In the genomic region with DNA sequence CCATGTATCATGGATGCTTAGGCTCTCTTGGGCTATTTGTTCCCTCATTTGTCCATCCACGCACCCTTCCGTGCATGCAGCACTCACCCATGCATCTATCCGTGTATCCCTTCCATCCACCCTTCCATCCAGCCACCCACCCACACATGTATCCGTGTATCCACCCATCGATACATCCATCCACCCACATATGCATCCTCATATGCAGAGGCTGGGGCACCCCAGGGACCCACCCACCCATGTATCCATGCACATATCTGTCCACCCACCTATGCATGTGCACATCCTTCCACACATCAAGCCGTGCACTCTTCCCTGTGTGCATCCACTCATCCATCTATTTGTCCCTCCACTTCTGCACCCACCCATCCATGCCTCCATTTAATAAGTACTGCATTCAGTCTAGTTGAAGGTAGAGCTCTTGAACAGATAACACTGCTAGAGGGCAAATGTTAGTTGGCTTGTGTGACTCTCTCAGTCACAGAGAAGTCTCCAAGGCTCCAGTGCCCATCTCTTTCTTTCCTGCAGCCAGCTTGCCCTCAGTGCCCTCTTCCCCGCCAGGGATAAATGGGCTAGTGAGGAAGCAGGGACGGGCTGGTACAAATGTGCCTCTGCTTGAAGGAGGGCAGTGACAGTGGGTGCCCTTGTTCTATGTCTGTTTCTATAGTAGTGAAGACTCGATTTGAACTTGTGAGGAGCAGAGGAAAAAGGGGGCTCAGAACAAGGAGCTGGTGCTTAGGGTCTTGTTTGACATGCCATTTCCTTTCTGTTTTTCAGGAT, we compare ENCODE assay signal across 12 cellular contexts.
DNase-seq lines count a peak whose midpoint lies in the region; ATAC-seq, FAIRE-seq and TF ChIP-seq lines count a peak whose summit lies in the region.
"Had no signal": no experiment of that assay in that cellular context is flagged by ENCODE, and none has a peak within 500 bp of the region (broad histone marks: within the 10 kb centered on the region; RNA-seq: fewer than 3 reads in every experiment).

No MANE protein-coding gene starts in this region.

- no peak overlapping the region for H3K9ac ChIP-seq in HepG2 (ENCODE audit: insufficient read depth, low read depth, low read length)

- no peak for TF ChIP-seq EP300 in HepG2 (IDR thresholded peaks at IDR 0.05; ENCODE audit: low read depth in 2 of 2, low read length in 2 of 2)
- no peak for TF ChIP-seq EP300 in HepG2 (CRISPR knock-in tag; IDR thresholded peaks at IDR 0.05; ENCODE audit: borderline replicate concordance)

- no peak overlapping the region for H3K4me3 ChIP-seq in HepG2 (replicated peaks in 1 of 3; ENCODE audit: insufficient read depth in 1 of 3, low read depth in 2 of 3, low read length in 3 of 3)
- H3K4me3 ChIP-seq in right lobe of liver = no peak overlapping the region
- H3K4me3 ChIP-seq: mucosa of descending colon had no signal

- H4K20me1 ChIP-seq in HepG2 (ENCODE audit: insufficient read depth, low read length) = peaks cover 10% of the 10 kb centered on the region

- peak overlapping the region; percentile 88 for H3K27ac Mint-ChIP-seq in activated CD8-positive, alpha-beta T cell treated with anti-CD3 and anti-CD28 coated beads, Interleukin-2, amount 10 ng/mL, durations not matched to agents 7 days and 5 days
- peak overlapping the region in 5 of 6 donors; percentile 26 to 85 (median 36) for H3K27ac Mint-ChIP-seq in immature natural killer cell

- H3K9me3 Mint-ChIP-seq in activated CD8-positive, alpha-beta T cell treated with anti-CD3 and anti-CD28 coated beads, Interleukin-2, amount 10 ng/mL, durations not matched to agents 7 days and 5 days (ENCODE audit: insufficient read depth) = no peaks in the 10 kb centered on the region
- no peaks in the 10 kb centered on the region for H3K9me3 Mint-ChIP-seq in immature natural killer cell

- intact Hi-C loops in HepG2 (cut with micrococcal nuclease; ENCODE audit: unreplicated experiment) (loop anchor here (10.0 kb wide), 1 partner anchor 144 kb away; no protein-coding TSS in a partner anchor), right lobe of liver (cut with DNase I) (no loop called here)

- in situ Hi-C loops in HepG2 (cut with HindIII; ENCODE audit: extremely low pct_ligation_motif_present, low pct_unique_long_range_greater_than_20kb) = no loop called here

- FAIRE-seq in HepG2 (lab: Jason Lieb, UNC) = no peak
- FAIRE-seq in urothelium cell line (lab: Jason Lieb, UNC) = peak; percentile 97

- H2AFZ ChIP-seq in HepG2 (ENCODE audit: low read length) = no peak overlapping the region

- peaks cover 24% of the 10 kb centered on the region for H3K4me1 ChIP-seq in HepG2 (ENCODE audit: insufficient read depth, low read length)
- no peaks in the 10 kb centered on the region for H3K4me1 ChIP-seq in right lobe of liver

- peak overlapping the region; percentile 87 for H3K4me3 Mint-ChIP-seq in activated CD8-positive, alpha-beta T cell treated with anti-CD3 and anti-CD28 coated beads, Interleukin-2, amount 10 ng/mL, durations not matched to agents 7 days and 5 days
- peak overlapping the region; percentile 18 to 68 (median 57) for H3K4me3 Mint-ChIP-seq in immature natural killer cell

- peaks cover 8% of the 10 kb centered on the region for H3K79me2 ChIP-seq in HepG2 (ENCODE audit: insufficient read depth, low read length)

- DNase-seq in HepG2 (ENCODE audit: low spot score) (no peak), right lobe of liver (no peak), immature natural killer cell (no peak), urothelium cell line (ENCODE audit: low spot score) (no peak), SIG-M5 (lab: John Stamatoyannopoulos, UW) (no peak), T1000 (lab: John Stamatoyannopoulos, UW) (no peak)
- no peak for DNase-seq in activated CD8-positive, alpha-beta T cell treated with anti-CD3 and anti-CD28 coated beads, Interleukin-2, amount 10 ng/mL, durations not matched to agents 7 days and 5 days
- DNase-seq: dermis blood vessel endothelial cell, NCI-H2029 treated with DMSO at 0.1 percent for 48 hours, NCI-H526 had no signal

- no peaks in the 10 kb centered on the region for H3K9me3 ChIP-seq in HepG2 (ENCODE audit: low read length)
- no peaks in the 10 kb centered on the region for H3K9me3 ChIP-seq in right lobe of liver
- H3K9me3 ChIP-seq: mucosa of descending colon had no signal

- TF ChIP-seq CTCF in HepG2 (CRISPR knock-in tag; IDR thresholded peaks at IDR 0.05) (no peak), right lobe of liver (IDR thresholded peaks at IDR 0.05) (no peak)

- TF ChIP-seq POLR2A in HepG2 (IDR thresholded peaks at IDR 0.05; ENCODE audit: insufficient read depth in 1 of 2, low read depth in 2 of 2, low read length in 2 of 2) (0 out of 4 replicates have a peak, but pooled peaks of 1 of the 2 experiments have one; percentile 0), right lobe of liver (IDR thresholded peaks at IDR 0.05) (no peak)

- TF ChIP-seq RAD21 in HepG2 (CRISPR knock-in tag; IDR thresholded peaks at IDR 0.05) = no peak

- WGBS in HepG2 (ENCODE audit: low lambda C conversion rate) = 94% methylated on average over 9 of the region's 9 CpGs
- 86% methylated on average over 6 of the region's 9 CpGs for whole genome bisulfite sequencing in right lobe of liver (ENCODE audit: insufficient coverage, low coverage, low lambda C conversion rate, missing lambda C conversion rate)

- BruUV-seq in HepG2 (replicated peaks; lab: Mats Ljungman, UMichigan) = no TSS peak

- H3K4me1 Mint-ChIP-seq in activated CD8-positive, alpha-beta T cell treated with anti-CD3 and anti-CD28 coated beads, Interleukin-2, amount 10 ng/mL, durations not matched to agents 7 days and 5 days (ENCODE audit: low read depth) = peaks cover 31% of the 10 kb centered on the region
- H3K4me1 Mint-ChIP-seq in immature natural killer cell = peaks cover 23 to 38% of the 10 kb centered on the region in 2 donors

- peaks cover 36% of the 10 kb centered on the region for H3K36me3 Mint-ChIP-seq in activated CD8-positive, alpha-beta T cell treated with anti-CD3 and anti-CD28 coated beads, Interleukin-2, amount 10 ng/mL, durations not matched to agents 7 days and 5 days (ENCODE audit: low read depth)
- no peaks in the 10 kb centered on the region for H3K36me3 Mint-ChIP-seq in immature natural killer cell

- CTCF ChIA-PET in HepG2 (lab: Yijun Ruan, JAX; ENCODE audit: low intra/inter-chr PET ratio, low total read pairs) = no interaction called here
- CTCF ChIA-PET in activated CD8-positive, alpha-beta T cell treated with anti-CD3 and anti-CD28 coated beads, Interleukin-2, amount 10 ng/mL, durations not matched to agents 7 days and 5 days (lab: Charles Lee) = interaction anchor here (1.3 to 2.5 kb wide), 2 partner anchors 80 to 338 kb away, joined by 3 to 6 read pairs; no protein-coding TSS in a partner anchor

- no peak overlapping the region for H3K4me2 ChIP-seq in HepG2 (ENCODE audit: low read depth, low read length)

- H3K36me3 ChIP-seq in HepG2 (replicated peaks in 1 of 2; ENCODE audit: control insufficient read depth in 1 of 2, insufficient read depth in 2 of 2, low read length in 2 of 2) = peaks cover 14 to 35% of the 10 kb centered on the region in 2 experiments
- H3K36me3 ChIP-seq in right lobe of liver = peaks cover 0 to 8% (median 0%) of the 10 kb centered on the region in 4 donors

- no peak for ATAC-seq in HepG2
- no peak for ATAC-seq in right lobe of liver
- no peak for ATAC-seq in activated CD8-positive, alpha-beta T cell treated with anti-CD3 and anti-CD28 coated beads, Interleukin-2, amount 10 ng/mL, durations not matched to agents 7 days and 5 days
- ATAC-seq in GM21447 (IDR thresholded peaks at IDR 0.05; ENCODE audit: unreplicated experiment) = no peak

- POLR2A ChIA-PET in HepG2 (lab: Yijun Ruan, JAX) = no interaction called here
- POLR2A ChIA-PET in activated CD8-positive, alpha-beta T cell treated with anti-CD3 and anti-CD28 coated beads, Interleukin-2, amount 10 ng/mL, durations not matched to agents 7 days and 5 days (lab: Charles Lee) = no interaction called here

- H3K27ac ChIP-seq in HepG2 (ENCODE audit: extremely low read length, insufficient read depth, low read length) (no peak overlapping the region), right lobe of liver (no peak overlapping the region)

- H3K27me3 ChIP-seq in HepG2 (ENCODE audit: control insufficient read depth in 1 of 2, insufficient read depth in 2 of 2, low read length in 2 of 2) (peaks cover 0 to 8% of the 10 kb centered on the region in 2 experiments; a peak in 3 of 5 replicates), right lobe of liver (peaks cover 0 to 5% of the 10 kb centered on the region in 2 donors)

- no peaks in the 10 kb centered on the region for H3K27me3 Mint-ChIP-seq in activated CD8-positive, alpha-beta T cell treated with anti-CD3 and anti-CD28 coated beads, Interleukin-2, amount 10 ng/mL, durations not matched to agents 7 days and 5 days (ENCODE audit: low read depth)
- peaks cover 1 to 9% (median 2%) of the 10 kb centered on the region in 3 donors for H3K27me3 Mint-ChIP-seq in immature natural killer cell (ENCODE audit: low read depth in 3 of 3)

TF ChIP-seq in HepG2, 621 proteins besides CTCF, POLR2A, EP300 and RAD21:
- no peak for TF ChIP-seq NFKBIZ (CRISPR knock-in tag; IDR thresholded peaks at IDR 0.05)
- peak; percentile 46; the same call in 1 of the 2 replicates for TF ChIP-seq POLR2AphosphoS2 (IDR thresholded peaks at IDR 0.05; ENCODE audit: low read depth, low read length)
TF ChIP-seq in HepG2: peak in this region for 1.
